ENCODE assay signal across 2 cellular contexts in the genomic region with DNA sequence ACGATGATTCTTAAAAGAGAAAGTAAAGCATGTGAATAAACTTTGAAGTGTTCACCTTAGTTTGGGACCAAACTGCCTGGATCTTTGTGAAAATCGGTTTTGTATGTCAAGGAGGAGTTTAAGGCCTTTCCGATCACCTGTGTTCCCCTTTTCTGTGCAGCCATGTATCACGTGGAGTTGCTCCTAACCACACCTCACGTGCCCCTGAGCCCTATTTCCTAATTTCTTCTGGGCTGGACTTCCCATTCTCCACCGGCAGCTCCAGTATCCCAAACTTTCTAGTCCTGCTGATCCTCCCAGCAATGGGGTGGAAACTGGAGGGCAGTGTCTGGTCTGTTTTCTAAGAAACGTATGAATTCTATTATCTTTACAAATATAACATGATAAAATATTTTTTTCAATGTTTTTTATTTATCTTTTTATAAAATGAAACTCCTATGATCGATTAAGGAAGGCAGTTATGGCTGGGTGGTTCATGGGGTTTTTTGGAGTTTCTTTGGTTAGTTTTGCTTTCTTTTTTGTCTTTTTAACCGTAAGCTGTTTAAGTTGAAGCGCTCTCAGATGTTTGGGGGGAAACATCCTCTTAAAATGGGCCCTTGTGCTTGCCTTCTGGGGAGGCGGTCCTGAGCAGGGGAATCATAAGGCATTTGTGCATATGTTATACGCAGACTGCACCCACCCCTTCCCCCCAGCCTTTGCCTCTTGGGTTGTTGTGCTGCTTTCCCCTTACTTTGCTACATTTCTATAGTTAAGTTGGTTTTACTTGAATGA.
TF ChIP-seq lines count a peak whose summit lies in the region.

No MANE protein-coding gene starts in this region.

TF ChIP-seq in IMR-90, 13 proteins besides CTCF, POLR2A, EP300 and RAD21:
- TF ChIP-seq SMC3 (IDR thresholded peaks at IDR 0.05; ENCODE audit: low read depth, low read length) (no peak), CEBPB (IDR thresholded peaks at IDR 0.05; ENCODE audit: low read depth, low read length) (no peak), FOS (IDR thresholded peaks at IDR 0.05; ENCODE audit: low read depth, low read length) (no peak), MAZ (IDR thresholded peaks at IDR 0.05; ENCODE audit: borderline replicate concordance, low read depth, low read length) (no peak), MXI1 (IDR thresholded peaks at IDR 0.05; ENCODE audit: borderline replicate concordance, low read depth, low read length) (no peak), RCOR1 (IDR thresholded peaks at IDR 0.05; ENCODE audit: insufficient replicate concordance, low read length) (no peak), NFE2L2 (IDR thresholded peaks at IDR 0.05; ENCODE audit: low read depth, low read length) (no peak), RFX5 (IDR thresholded peaks at IDR 0.05; ENCODE audit: low read depth, low read length) (no peak), CHD1 (IDR thresholded peaks at IDR 0.05; ENCODE audit: low read depth, low read length) (no peak)
- TF ChIP-seq, protein P1, sequence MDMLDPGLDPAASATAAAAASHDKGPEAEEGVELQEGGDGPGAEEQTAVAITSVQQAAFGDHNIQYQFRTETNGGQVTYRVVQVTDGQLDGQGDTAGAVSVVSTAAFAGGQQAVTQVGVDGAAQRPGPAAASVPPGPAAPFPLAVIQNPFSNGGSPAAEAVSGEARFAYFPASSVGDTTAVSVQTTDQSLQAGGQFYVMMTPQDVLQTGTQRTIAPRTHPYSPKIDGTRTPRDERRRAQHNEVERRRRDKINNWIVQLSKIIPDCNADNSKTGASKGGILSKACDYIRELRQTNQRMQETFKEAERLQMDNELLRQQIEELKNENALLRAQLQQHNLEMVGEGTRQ (IDR thresholded peaks at IDR 0.05; ENCODE audit: low read depth, low read length): no peak
- TF ChIP-seq, protein P2, sequence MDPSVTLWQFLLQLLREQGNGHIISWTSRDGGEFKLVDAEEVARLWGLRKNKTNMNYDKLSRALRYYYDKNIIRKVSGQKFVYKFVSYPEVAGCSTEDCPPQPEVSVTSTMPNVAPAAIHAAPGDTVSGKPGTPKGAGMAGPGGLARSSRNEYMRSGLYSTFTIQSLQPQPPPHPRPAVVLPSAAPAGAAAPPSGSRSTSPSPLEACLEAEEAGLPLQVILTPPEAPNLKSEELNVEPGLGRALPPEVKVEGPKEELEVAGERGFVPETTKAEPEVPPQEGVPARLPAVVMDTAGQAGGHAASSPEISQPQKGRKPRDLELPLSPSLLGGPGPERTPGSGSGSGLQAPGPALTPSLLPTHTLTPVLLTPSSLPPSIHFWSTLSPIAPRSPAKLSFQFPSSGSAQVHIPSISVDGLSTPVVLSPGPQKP (IDR thresholded peaks at IDR 0.05; ENCODE audit: borderline replicate concordance, low read depth, low read length): no peak

TF ChIP-seq in GM12878, 131 proteins besides CTCF, POLR2A, EP300 and RAD21:
- no peak for TF ChIP-seq FOXK2 (IDR thresholded peaks at IDR 0.05)
- peak; percentile 37 to 50; a peak in 2 of 4 replicates for TF ChIP-seq BHLHE40 (IDR thresholded peaks at IDR 0.05; ENCODE audit: borderline replicate concordance in 1 of 2, low read depth in 2 of 2, low read length in 1 of 2)
- TF ChIP-seq, protein P1 (IDR thresholded peaks at IDR 0.05; ENCODE audit: borderline replicate concordance, low read depth, low read length): no peak; the same call in 1 of the 2 replicates
- TF ChIP-seq CHD1 (IDR thresholded peaks at IDR 0.05; ENCODE audit: low read depth, low read length): no peak
- TF ChIP-seq FOS (IDR thresholded peaks at IDR 0.05; ENCODE audit: borderline replicate concordance, extremely low read depth, insufficient read length): no peak
- no peak for TF ChIP-seq NFYA (IDR thresholded peaks at IDR 0.05; ENCODE audit: borderline replicate concordance, low read depth, low read length)
- 0 out of 2 replicates have a peak, but pooled peaks have one; percentile 16 for TF ChIP-seq RUNX3 (IDR thresholded peaks at IDR 0.05; ENCODE audit: low read length)
- TF ChIP-seq BMI1 (IDR thresholded peaks at IDR 0.05; ENCODE audit: borderline replicate concordance): no peak
- TF ChIP-seq MTA3 (IDR thresholded peaks at IDR 0.05; ENCODE audit: borderline replicate concordance, low read length): no peak
- TF ChIP-seq, protein P3, sequence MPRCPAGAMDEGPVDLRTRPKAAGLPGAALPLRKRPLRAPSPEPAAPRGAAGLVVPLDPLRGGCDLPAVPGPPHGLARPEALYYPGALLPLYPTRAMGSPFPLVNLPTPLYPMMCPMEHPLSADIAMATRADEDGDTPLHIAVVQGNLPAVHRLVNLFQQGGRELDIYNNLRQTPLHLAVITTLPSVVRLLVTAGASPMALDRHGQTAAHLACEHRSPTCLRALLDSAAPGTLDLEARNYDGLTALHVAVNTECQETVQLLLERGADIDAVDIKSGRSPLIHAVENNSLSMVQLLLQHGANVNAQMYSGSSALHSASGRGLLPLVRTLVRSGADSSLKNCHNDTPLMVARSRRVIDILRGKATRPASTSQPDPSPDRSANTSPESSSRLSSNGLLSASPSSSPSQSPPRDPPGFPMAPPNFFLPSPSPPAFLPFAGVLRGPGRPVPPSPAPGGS (IDR thresholded peaks at IDR 0.05; ENCODE audit: borderline replicate concordance, insufficient read depth, low read depth, low read length, poor library complexity, severe bottlenecking): no peak
- TF ChIP-seq, protein P4, sequence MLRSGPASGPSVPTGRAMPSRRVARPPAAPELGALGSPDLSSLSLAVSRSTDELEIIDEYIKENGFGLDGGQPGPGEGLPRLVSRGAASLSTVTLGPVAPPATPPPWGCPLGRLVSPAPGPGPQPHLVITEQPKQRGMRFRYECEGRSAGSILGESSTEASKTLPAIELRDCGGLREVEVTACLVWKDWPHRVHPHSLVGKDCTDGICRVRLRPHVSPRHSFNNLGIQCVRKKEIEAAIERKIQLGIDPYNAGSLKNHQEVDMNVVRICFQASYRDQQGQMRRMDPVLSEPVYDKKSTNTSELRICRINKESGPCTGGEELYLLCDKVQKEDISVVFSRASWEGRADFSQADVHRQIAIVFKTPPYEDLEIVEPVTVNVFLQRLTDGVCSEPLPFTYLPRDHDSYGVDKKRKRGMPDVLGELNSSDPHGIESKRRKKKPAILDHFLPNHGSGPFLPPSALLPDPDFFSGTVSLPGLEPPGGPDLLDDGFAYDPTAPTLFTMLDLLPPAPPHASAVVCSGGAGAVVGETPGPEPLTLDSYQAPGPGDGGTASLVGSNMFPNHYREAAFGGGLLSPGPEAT (IDR thresholded peaks at IDR 0.05; ENCODE audit: low read depth): no peak
- TF ChIP-seq, protein P5, sequence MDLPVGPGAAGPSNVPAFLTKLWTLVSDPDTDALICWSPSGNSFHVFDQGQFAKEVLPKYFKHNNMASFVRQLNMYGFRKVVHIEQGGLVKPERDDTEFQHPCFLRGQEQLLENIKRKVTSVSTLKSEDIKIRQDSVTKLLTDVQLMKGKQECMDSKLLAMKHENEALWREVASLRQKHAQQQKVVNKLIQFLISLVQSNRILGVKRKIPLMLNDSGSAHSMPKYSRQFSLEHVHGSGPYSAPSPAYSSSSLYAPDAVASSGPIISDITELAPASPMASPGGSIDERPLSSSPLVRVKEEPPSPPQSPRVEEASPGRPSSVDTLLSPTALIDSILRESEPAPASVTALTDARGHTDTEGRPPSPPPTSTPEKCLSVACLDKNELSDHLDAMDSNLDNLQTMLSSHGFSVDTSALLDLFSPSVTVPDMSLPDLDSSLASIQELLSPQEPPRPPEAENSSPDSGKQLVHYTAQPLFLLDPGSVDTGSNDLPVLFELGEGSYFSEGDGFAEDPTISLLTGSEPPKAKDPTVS (IDR thresholded peaks at IDR 0.05; ENCODE audit: low read depth, low read length): no peak
- TF ChIP-seq ZSCAN29 (IDR thresholded peaks at IDR 0.05): no peak
- TF ChIP-seq EGR1 (IDR thresholded peaks at IDR 0.05; ENCODE audit: borderline replicate concordance in 1 of 2, low read depth in 2 of 2, low read length in 2 of 2): no peak
- TF ChIP-seq SP1 (IDR thresholded peaks at IDR 0.05; ENCODE audit: low read depth, low read length): no peak
- TF ChIP-seq CBX3 (IDR thresholded peaks at IDR 0.05; ENCODE audit: borderline replicate concordance, low read depth): no peak
- no peak for TF ChIP-seq YBX1 (IDR thresholded peaks at IDR 0.05)
- no peak for TF ChIP-seq HCFC1 (IDR thresholded peaks at IDR 0.05; ENCODE audit: low read length)
- no peak for TF ChIP-seq ZNF274 (IDR thresholded peaks at IDR 0.05; ENCODE audit: insufficient read depth, insufficient read length)
- TF ChIP-seq MXI1 (IDR thresholded peaks at IDR 0.05; ENCODE audit: low read depth, low read length): no peak
- TF ChIP-seq NFIC (IDR thresholded peaks at IDR 0.05; ENCODE audit: low read depth, low read length): peak; percentile 49; the same call in 1 of the 2 replicates
- TF ChIP-seq ZBED1 (IDR thresholded peaks at IDR 0.05; ENCODE audit: borderline replicate concordance): no peak
- TF ChIP-seq IKZF2 (IDR thresholded peaks at IDR 0.05): 0 out of 4 replicates have a peak, but pooled peaks of 1 of the 2 experiments have one; percentile 14
- TF ChIP-seq, protein P6, sequence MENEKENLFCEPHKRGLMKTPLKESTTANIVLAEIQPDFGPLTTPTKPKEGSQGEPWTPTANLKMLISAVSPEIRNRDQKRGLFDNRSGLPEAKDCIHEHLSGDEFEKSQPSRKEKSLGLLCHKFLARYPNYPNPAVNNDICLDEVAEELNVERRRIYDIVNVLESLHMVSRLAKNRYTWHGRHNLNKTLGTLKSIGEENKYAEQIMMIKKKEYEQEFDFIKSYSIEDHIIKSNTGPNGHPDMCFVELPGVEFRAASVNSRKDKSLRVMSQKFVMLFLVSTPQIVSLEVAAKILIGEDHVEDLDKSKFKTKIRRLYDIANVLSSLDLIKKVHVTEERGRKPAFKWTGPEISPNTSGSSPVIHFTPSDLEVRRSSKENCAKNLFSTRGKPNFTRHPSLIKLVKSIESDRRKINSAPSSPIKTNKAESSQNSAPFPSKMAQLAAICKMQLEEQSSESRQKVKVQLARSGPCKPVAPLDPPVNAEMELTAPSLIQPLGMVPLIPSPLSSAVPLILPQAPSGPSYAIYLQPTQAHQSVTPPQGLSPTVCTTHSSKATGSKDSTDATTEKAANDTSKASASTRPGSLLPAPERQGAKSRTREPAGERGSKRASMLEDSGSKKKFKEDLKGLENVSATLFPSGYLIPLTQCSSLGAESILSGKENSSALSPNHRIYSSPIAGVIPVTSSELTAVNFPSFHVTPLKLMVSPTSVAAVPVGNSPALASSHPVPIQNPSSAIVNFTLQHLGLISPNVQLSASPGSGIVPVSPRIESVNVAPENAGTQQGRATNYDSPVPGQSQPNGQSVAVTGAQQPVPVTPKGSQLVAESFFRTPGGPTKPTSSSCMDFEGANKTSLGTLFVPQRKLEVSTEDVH (IDR thresholded peaks at IDR 0.05; ENCODE audit: low read depth, partially characterized antibody): no peak
- no peak for TF ChIP-seq SRF (IDR thresholded peaks at IDR 0.05; ENCODE audit: low read depth in 2 of 2, low read length in 2 of 2)
- no peak for TF ChIP-seq TBL1XR1 (IDR thresholded peaks at IDR 0.05; ENCODE audit: low read depth, low read length)
- TF ChIP-seq, protein P7, sequence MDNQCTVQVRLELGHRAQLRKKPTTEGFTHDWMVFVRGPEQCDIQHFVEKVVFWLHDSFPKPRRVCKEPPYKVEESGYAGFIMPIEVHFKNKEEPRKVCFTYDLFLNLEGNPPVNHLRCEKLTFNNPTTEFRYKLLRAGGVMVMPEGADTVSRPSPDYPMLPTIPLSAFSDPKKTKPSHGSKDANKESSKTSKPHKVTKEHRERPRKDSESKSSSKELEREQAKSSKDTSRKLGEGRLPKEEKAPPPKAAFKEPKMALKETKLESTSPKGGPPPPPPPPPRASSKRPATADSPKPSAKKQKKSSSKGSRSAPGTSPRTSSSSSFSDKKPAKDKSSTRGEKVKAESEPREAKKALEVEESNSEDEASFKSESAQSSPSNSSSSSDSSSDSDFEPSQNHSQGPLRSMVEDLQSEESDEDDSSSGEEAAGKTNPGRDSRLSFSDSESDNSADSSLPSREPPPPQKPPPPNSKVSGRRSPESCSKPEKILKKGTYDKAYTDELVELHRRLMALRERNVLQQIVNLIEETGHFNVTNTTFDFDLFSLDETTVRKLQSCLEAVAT (IDR thresholded peaks at IDR 0.05): peak; percentile 70
- TF ChIP-seq MTA2 (IDR thresholded peaks at IDR 0.05; ENCODE audit: low read depth): no peak
- no peak; the same call in 1 of the 2 replicates for TF ChIP-seq RAD51 (IDR thresholded peaks at IDR 0.05)
